18 cellular contexts compared by ENCODE assay signal in genomic region chr16:12760819-12761611, GRCh38.
"Had no signal": no experiment of that assay in that cellular context is flagged by ENCODE, and none has a peak within 500 bp of the region (broad histone marks: within the 10 kb centered on the region; RNA-seq: fewer than 3 reads in every experiment).

No MANE protein-coding gene starts in this region.

- H3K9me3 Mint-ChIP-seq: naive thymus-derived CD8-positive, alpha-beta T cell; nephron progenitor cell had no signal

- ATAC-seq: naive thymus-derived CD8-positive, alpha-beta T cell; psoas muscle; right cardiac atrium had no signal

- H3K27me3 ChIP-seq: dorsolateral prefrontal cortex, ovary, stomach, thyroid gland, vagina had no signal

- DNase-seq: dorsolateral prefrontal cortex; effector CD4-positive, alpha-beta T cell; mesendoderm; naive thymus-derived CD8-positive, alpha-beta T cell; nephron progenitor cell; occipital lobe; ovary; posterior cingulate gyrus; psoas muscle; right cardiac atrium; stimulated activated CD4-positive, alpha-beta T cell treated with anti-CD3 and anti-CD28 coated beads, Interleukin-15, amount 100 ng/mL, for 24 hours; stimulated activated CD4-positive, alpha-beta T cell treated with anti-CD3 and anti-CD28 coated beads, Interleukin-2, amount 100 ng/mL, for 48 hours; stimulated activated naive CD4-positive, alpha-beta T cell treated with Interleukin-2 at 50 U/mL for 16 hours; stomach; thyroid gland; trophoblast cell had no signal

- H3K36me3 ChIP-seq: ovary, stomach, thyroid gland, vagina had no signal

- H3K9me3 ChIP-seq: ovary, psoas muscle, stomach, thyroid gland, vagina had no signal

- H3K27ac ChIP-seq: ovary, psoas muscle, skin epidermis, stomach, thyroid gland, vagina had no signal

- H3K4me3 ChIP-seq: dorsolateral prefrontal cortex, ovary, psoas muscle, skin epidermis, stomach, thyroid gland, vagina had no signal

- H3K27ac Mint-ChIP-seq: nephron progenitor cell had no signal

- H3K27me3 Mint-ChIP-seq: naive thymus-derived CD8-positive, alpha-beta T cell had no signal

- H3K4me3 Mint-ChIP-seq: naive thymus-derived CD8-positive, alpha-beta T cell; nephron progenitor cell had no signal

- H3K4me1 ChIP-seq: psoas muscle, thyroid gland had no signal
